1 cellular context compared by ENCODE assay signal in the genomic region with DNA sequence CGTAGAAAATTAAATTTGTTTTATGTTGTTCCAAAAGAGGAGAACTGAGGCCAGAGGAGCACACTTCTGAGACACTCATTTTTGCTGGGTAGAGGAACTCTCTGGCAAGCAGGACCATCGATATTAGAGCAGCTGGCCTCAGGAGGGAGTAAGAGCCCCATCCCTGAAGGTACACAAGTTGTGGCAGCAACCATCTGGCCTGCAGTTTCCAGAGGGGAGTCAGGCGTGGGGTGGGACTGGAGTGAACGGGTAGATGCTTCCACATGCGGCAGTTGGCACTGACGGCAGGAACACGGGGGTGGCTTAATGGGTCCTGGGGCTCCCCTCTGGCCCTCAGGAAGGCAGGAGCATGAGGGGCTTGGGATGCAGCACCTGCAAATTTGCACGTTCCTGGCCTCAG.
TF ChIP-seq lines count a peak whose summit lies in the region.

No MANE protein-coding gene starts in this region.

TF ChIP-seq in SK-N-SH treated with all-trans-retinoic acid at 6 μM for 48 hours, 23 proteins besides CTCF, POLR2A, EP300 and RAD21 (continued from another document):
- TF ChIP-seq, protein P1, sequence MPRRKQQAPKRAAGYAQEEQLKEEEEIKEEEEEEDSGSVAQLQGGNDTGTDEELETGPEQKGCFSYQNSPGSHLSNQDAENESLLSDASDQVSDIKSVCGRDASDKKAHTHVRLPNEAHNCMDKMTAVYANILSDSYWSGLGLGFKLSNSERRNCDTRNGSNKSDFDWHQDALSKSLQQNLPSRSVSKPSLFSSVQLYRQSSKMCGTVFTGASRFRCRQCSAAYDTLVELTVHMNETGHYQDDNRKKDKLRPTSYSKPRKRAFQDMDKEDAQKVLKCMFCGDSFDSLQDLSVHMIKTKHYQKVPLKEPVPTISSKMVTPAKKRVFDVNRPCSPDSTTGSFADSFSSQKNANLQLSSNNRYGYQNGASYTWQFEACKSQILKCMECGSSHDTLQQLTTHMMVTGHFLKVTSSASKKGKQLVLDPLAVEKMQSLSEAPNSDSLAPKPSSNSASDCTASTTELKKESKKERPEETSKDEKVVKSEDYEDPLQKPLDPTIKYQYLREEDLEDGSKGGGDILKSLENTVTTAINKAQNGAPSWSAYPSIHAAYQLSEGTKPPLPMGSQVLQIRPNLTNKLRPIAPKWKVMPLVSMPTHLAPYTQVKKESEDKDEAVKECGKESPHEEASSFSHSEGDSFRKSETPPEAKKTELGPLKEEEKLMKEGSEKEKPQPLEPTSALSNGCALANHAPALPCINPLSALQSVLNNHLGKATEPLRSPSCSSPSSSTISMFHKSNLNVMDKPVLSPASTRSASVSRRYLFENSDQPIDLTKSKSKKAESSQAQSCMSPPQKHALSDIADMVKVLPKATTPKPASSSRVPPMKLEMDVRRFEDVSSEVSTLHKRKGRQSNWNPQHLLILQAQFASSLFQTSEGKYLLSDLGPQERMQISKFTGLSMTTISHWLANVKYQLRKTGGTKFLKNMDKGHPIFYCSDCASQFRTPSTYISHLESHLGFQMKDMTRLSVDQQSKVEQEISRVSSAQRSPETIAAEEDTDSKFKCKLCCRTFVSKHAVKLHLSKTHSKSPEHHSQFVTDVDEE (CRISPR knock-in tag; IDR thresholded peaks at IDR 0.05): no peak
- TF ChIP-seq ZNF8 (CRISPR knock-in tag; IDR thresholded peaks at IDR 0.05) (no peak), ARNTL (CRISPR knock-in tag; IDR thresholded peaks at IDR 0.05; ENCODE audit: borderline replicate concordance, low read depth) (no peak)
